12 cellular contexts compared by ENCODE assay signal in the genomic region with DNA sequence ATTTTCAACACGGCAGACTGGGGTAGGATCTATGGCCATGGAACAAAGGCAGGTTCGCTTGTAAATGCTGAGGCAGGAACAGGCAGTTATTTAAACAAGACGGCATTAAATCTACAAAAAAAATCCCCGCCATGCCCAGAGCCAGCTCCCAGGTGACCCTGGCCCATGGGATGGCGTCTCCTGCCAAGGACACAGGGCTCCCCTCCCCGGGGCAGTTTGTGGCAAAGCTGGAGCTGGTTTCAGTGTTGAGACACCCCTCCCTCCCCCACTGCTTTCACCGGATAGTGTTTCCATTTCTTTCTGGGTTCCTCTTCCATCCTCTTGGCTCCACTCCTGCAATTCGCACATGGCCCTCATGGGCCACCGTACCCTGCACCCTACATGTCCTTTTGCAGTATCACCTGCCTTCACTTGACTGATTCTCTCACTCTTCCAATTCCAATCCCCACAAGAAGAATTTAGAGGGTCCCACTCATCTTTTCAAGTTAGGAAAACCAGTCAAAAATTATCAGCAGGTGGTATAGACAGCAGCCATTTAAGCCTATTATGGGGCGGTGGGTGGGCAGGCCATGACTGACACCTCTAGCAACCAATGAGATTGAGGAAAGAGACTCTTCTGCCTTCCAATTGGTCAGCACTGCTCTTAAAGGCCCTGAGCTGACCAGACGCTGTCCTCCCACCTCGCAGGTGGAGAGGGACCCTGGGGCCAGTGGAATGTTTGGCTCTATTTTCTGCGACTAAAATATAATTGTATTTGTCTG. TPM values are rescaled to one million over a fixed set of nuclear protein-coding genes. Genes with fewer than 3 reads are reported as not detected.
A peak's percentile ranks its signal among the peaks of the same experiment; 100 is the strongest.
DNase-seq lines count a peak whose midpoint lies in the region; ATAC-seq and TF ChIP-seq lines count a peak whose summit lies in the region.
"Had no signal": no experiment of that assay in that cellular context is flagged by ENCODE, and none has a peak within 500 bp of the region (broad histone marks: within the 10 kb centered on the region; RNA-seq: fewer than 3 reads in every experiment).

No MANE protein-coding gene starts in this region.

- no TSS peak for BruUV-seq in HCT116 (replicated peaks; lab: Mats Ljungman, UMichigan)

- no peak overlapping the region for H2AFZ ChIP-seq in HCT116 (ENCODE audit: low read depth, low read length, poor library complexity, severe bottlenecking)

- H3K79me2 ChIP-seq in HCT116 (ENCODE audit: insufficient read depth, low read length): no peaks in the 10 kb centered on the region

- TF ChIP-seq POLR2A in HCT116 (IDR thresholded peaks at IDR 0.05; ENCODE audit: borderline replicate concordance, extremely low read depth, insufficient read depth, insufficient read length): no peak

- CTCF ChIA-PET in HCT116 (lab: Charles Lee): no interaction called here

- DNase-seq in AG10803 (ENCODE audit: low read depth) (peak; percentile 9), HCT116 (ENCODE audit: low read depth, low spot score) (peak; percentile 72), SK-MEL-5 (ENCODE audit: low read depth, low spot score) (peak; percentile 58), fibroblast of the aortic adventitia (ENCODE audit: low read depth) (peak; percentile 18), Ammon's horn (ENCODE audit: low spot score) (no peak)
- no peak for DNase-seq in effector memory CD4-positive, alpha-beta T cell
- no peak for DNase-seq in stimulated activated CD4-positive, alpha-beta T cell treated with anti-CD3 and anti-CD28 coated beads, Interleukin-4, amount 100 ng/mL, for 24 hours
- DNase-seq: immature natural killer cell had no signal

- no peaks in the 10 kb centered on the region for H3K36me3 ChIP-seq in HCT116 (ENCODE audit: control insufficient read depth in 1 of 2, insufficient read depth in 2 of 2, low read length in 2 of 2)
- no peaks in the 10 kb centered on the region for H3K36me3 ChIP-seq in effector memory CD4-positive, alpha-beta T cell (ENCODE audit: control insufficient read depth, insufficient read depth, low read length)
- H3K36me3 ChIP-seq: HAP-1 had no signal

- POLR2A ChIA-PET in HCT116 (lab: Charles Lee): no interaction called here

- H3K4me2 ChIP-seq in HCT116 (ENCODE audit: low read length): no peak overlapping the region

- no peak overlapping the region for H3K27ac ChIP-seq in HCT116 (ENCODE audit: low read depth, low read length)
- H3K27ac ChIP-seq in effector memory CD4-positive, alpha-beta T cell (ENCODE audit: insufficient read depth, low read length, poor library complexity, severe bottlenecking): no peak overlapping the region

- in situ Hi-C loops in SK-MEL-5 (cut with HindIII; ENCODE audit: low pct_unique_long_range_greater_than_20kb, low sequenced_read_pairs): no loop called here

- no peaks in the 10 kb centered on the region for H3K9me3 ChIP-seq in HCT116 (ENCODE audit: control insufficient read depth in 1 of 2, insufficient read depth in 1 of 2, low read depth in 1 of 2, low read length in 2 of 2)
- no peaks in the 10 kb centered on the region for H3K9me3 ChIP-seq in effector memory CD4-positive, alpha-beta T cell (ENCODE audit: control insufficient read depth, low read length)
- H3K9me3 ChIP-seq: HAP-1 had no signal

- H3K9me2 ChIP-seq in HCT116 (ENCODE audit: insufficient read depth): no peaks in the 10 kb centered on the region

- H3K27me3 ChIP-seq in HCT116 (ENCODE audit: insufficient read depth, low read length): no peaks in the 10 kb centered on the region
- H3K27me3 ChIP-seq in effector memory CD4-positive, alpha-beta T cell (replicated peaks; ENCODE audit: control insufficient read depth, insufficient read depth, low read length, poor library complexity, severe bottlenecking): no peaks in the 10 kb centered on the region

- TF ChIP-seq CTCF in AG10803 (conservative IDR thresholded peaks at IDR 0.05; ENCODE audit: low read length) (no peak), HCT116 (IDR thresholded peaks at IDR 0.05 in 2 of 3, conservative IDR thresholded peaks at IDR 0.05 in 1 of 3; ENCODE audit: borderline replicate concordance in 1 of 3, insufficient read depth in 1 of 3, low read depth in 2 of 3, low read length in 2 of 3) (no peak), fibroblast of the aortic adventitia (IDR thresholded peaks at IDR 0.05; ENCODE audit: insufficient read depth, low read length) (no peak)

- RAD21 ChIA-PET in HCT116 (lab: Charles Lee; ENCODE audit: low non-redundant PET in 1 of 2, low total read pairs in 2 of 2, uncharacterized antibody in 2 of 2, unreplicated experiment in 2 of 2): no interaction called here

- intact Hi-C loops in HCT116 (cut with micrococcal nuclease): no loop called here

- peak; percentile 78 for ATAC-seq in HCT116
- ATAC-seq in HG03045 (IDR thresholded peaks at IDR 0.05; ENCODE audit: unreplicated experiment): no peak

- H3K4me3 ChIP-seq in AG10803 (ENCODE audit: low read length): no peak overlapping the region
- no peak overlapping the region for H3K4me3 ChIP-seq in HCT116 (replicated peaks in 1 of 2; ENCODE audit: low read depth in 1 of 2, low read length in 2 of 2)
- H3K4me3 ChIP-seq in fibroblast of the aortic adventitia (ENCODE audit: low read depth, low read length): no peak overlapping the region
- no peak overlapping the region for H3K4me3 ChIP-seq in effector memory CD4-positive, alpha-beta T cell (ENCODE audit: insufficient read depth, low read depth, low read length, poor library complexity, severe bottlenecking)
- H3K4me3 ChIP-seq: HAP-1 had no signal

- no peak for TF ChIP-seq RAD21 in HCT116 (IDR thresholded peaks at IDR 0.05; ENCODE audit: low read depth)

- peaks cover 0 to under 1% of the 10 kb centered on the region in 2 experiments; a peak in 1 of 4 replicates for H3K4me1 ChIP-seq in HCT116 (ENCODE audit: control insufficient read depth in 1 of 2, insufficient read depth in 2 of 2, low read length in 2 of 2)
- no peaks in the 10 kb centered on the region for H3K4me1 ChIP-seq in effector memory CD4-positive, alpha-beta T cell (ENCODE audit: control insufficient read depth, insufficient read depth, low read length, poor library complexity, severe bottlenecking)

- no peaks in the 10 kb centered on the region for H4K20me1 ChIP-seq in HCT116 (ENCODE audit: insufficient read depth)

- H3K9ac ChIP-seq in HCT116 (ENCODE audit: low read length): no peak overlapping the region

TF ChIP-seq in HCT116, 20 proteins besides CTCF, POLR2A, EP300 and RAD21:
- TF ChIP-seq SP1 (IDR thresholded peaks at IDR 0.05; ENCODE audit: low read depth) (0 out of 2 replicates have a peak, but pooled peaks have one; percentile 47), ELF1 (IDR thresholded peaks at IDR 0.05; ENCODE audit: borderline replicate concordance, low read depth) (no peak)

RNA-seq across cellular contexts. Expression of a gene that starts 52.0 kb away (rescaled TPM):
- total RNA-seq in HCT116 (2021; ENCODE audit: unreplicated experiment) (not detected), fibroblast of the aortic adventitia (ENCODE audit: low replicate concordance) (not detected in 2 replicates)
- not detected in 2 replicates for polyA plus RNA-seq in HCT116 (2012)
- total RNA-seq in SK-MEL-5 (2014; rRNA removed; shearing (Covaris generic)): 0.96 and 1.5 TPM in 2 replicates
- 5.5 and 6.0 TPM in 2 replicates for polyA plus RNA-seq in SK-MEL-5 (2015; cell fraction: cytosol; rRNA removed)
- polyA plus RNA-seq in SK-MEL-5 (2015; cell fraction: nucleus; rRNA removed): 7.5 and 9.8 TPM in 2 replicates
- total RNA-seq: dermis microvascular lymphatic vessel endothelial cell, posterior vena cava had no signal
- polyA plus RNA-seq: immature natural killer cell had no signal

Comparison
In these comparisons a context has a peak if more than half of its experiments do, and no peak if none do; other contexts are left out.
1. DNase-seq: peak in AG10803 (single experiment), HCT116 (single experiment), SK-MEL-5 (single experiment) and fibroblast of the aortic adventitia (single experiment); none in Ammon's horn (single experiment), effector memory CD4-positive, alpha-beta T cell (0 of 3) and stimulated activated CD4-positive, alpha-beta T cell treated with anti-CD3 and anti-CD28 coated beads, Interleukin-4, amount 100 ng/mL, for 24 hours (single experiment).